In the genomic region with DNA sequence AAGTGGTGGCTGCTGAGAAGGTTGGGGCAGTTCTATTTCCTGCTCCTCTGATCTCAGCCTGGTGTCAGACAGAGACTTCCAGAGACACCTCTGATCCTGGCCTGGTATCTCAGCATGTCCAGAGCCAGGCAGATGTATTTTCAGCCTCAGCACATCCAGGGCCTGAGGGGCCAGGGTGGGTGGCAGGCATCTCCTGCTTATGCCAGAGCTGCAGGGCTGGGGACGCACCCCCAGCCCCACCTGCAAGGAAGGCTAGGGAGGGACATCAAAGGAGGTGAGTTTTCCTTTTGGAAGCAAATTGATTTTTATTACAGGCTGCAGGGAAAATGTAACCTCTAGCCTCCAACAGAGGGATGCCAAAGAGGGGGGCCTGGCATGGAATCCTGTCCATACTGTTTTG, we compare ENCODE assay signal across 20 cellular contexts. TPM values are rescaled to one million over a fixed set of nuclear protein-coding genes. Genes with fewer than 3 reads are reported as not detected.
DNase-seq lines count a peak whose midpoint lies in the region; ATAC-seq and TF ChIP-seq lines count a peak whose summit lies in the region.
"Had no signal": no experiment of that assay in that cellular context is flagged by ENCODE, and none has a peak within 500 bp of the region (broad histone marks: within the 10 kb centered on the region; RNA-seq: fewer than 3 reads in every experiment).

No MANE protein-coding gene starts in this region.

- H4K8ac ChIP-seq in mesenchymal stem cell (ENCODE audit: low read length): no peak overlapping the region

- H3K4me2 ChIP-seq in mesenchymal stem cell (ENCODE audit: low read length, poor library complexity, severe bottlenecking): no peak overlapping the region

- 94% methylated on average over 1 of the region's 1 CpG for WGBS in mesenchymal stem cell

- no peak overlapping the region for H2BK120ac ChIP-seq in mesenchymal stem cell (ENCODE audit: low read depth, low read length)

- H3K4me3 ChIP-seq in RWPE2 (ENCODE audit: severe bottlenecking) (no peak overlapping the region), mesenchymal stem cell (ENCODE audit: insufficient read depth in 1 of 2, low read depth in 1 of 2, low read length in 2 of 2) (no peak overlapping the region), upper lobe of right lung (no peak overlapping the region)
- H3K4me3 ChIP-seq: BLaER1 treated with 17β-estradiol and CSF1 and Interleukin-3, amounts not matched to agents 10 nM and 100 nM; GM12878; GM23248; HAP-1 had no signal

- DNase-seq in Right ventricle myocardium superior (peak; percentile 8), Right ventricle myocardium inferior (ENCODE audit: missing footprints) (no peak), RWPE2 (ENCODE audit: low spot score) (peak; percentile 27), mesenchymal stem cell (no peak), upper lobe of right lung (peak; percentile 25), mucosa of gallbladder (ENCODE audit: low spot score) (no peak), inferior parietal cortex (ENCODE audit: extremely low spot score) (no peak)
- DNase-seq: CD4-positive, CD25-positive, alpha-beta regulatory T cell; COR-L47; DMS 273 treated with DMSO at 0.1 percent for 48 hours; DMS53; DND-41; EL; GM23248 had no signal

- H4K91ac ChIP-seq in mesenchymal stem cell (ENCODE audit: low read length): peak overlapping the region; percentile 12

- H3K27ac ChIP-seq in RWPE2 (ENCODE audit: poor library complexity, severe bottlenecking): no peak overlapping the region
- no peak overlapping the region for H3K27ac ChIP-seq in mesenchymal stem cell (ENCODE audit: low read length, poor library complexity, severe bottlenecking)
- H3K27ac ChIP-seq in upper lobe of right lung: no peak overlapping the region
- H3K27ac ChIP-seq: BLaER1 treated with 17β-estradiol and CSF1 and Interleukin-3, amounts not matched to agents 10 nM and 100 nM; GM23248 had no signal

- H3K18ac ChIP-seq in mesenchymal stem cell (ENCODE audit: low read depth in 1 of 2, low read length in 2 of 2): no peak overlapping the region

- TF ChIP-seq CTCF in RWPE2 (IDR thresholded peaks at IDR 0.05; ENCODE audit: poor library complexity, severe bottlenecking) (no peak), upper lobe of right lung (IDR thresholded peaks at IDR 0.05) (no peak)

- no peaks in the 10 kb centered on the region for H3K9me3 ChIP-seq in RWPE2 (ENCODE audit: severe bottlenecking)
- peaks cover 12% of the 10 kb centered on the region for H3K9me3 ChIP-seq in mesenchymal stem cell (ENCODE audit: control insufficient read depth, low read length)
- no peaks in the 10 kb centered on the region for H3K9me3 ChIP-seq in upper lobe of right lung
- H3K9me3 ChIP-seq: HAP-1 had no signal

- H3K36me3 ChIP-seq in RWPE2 (ENCODE audit: low read depth) (no peaks in the 10 kb centered on the region), mesenchymal stem cell (ENCODE audit: control insufficient read depth in 1 of 2, insufficient read depth in 2 of 2, low read depth in 1 of 2, low read length in 2 of 2) (no peaks in the 10 kb centered on the region), upper lobe of right lung (no peaks in the 10 kb centered on the region)
- H3K36me3 ChIP-seq: BLaER1 treated with 17β-estradiol and CSF1 and Interleukin-3, amounts not matched to agents 10 nM and 100 nM; HAP-1 had no signal

- H3K27me3 ChIP-seq in RWPE2 (ENCODE audit: insufficient read depth, poor library complexity, severe bottlenecking) (no peaks in the 10 kb centered on the region), mesenchymal stem cell (ENCODE audit: control insufficient read depth in 1 of 2, insufficient read depth in 1 of 2, low read length in 2 of 2) (peaks cover 9 to 11% of the 10 kb centered on the region in 2 experiments), upper lobe of right lung (no peaks in the 10 kb centered on the region)

- no peak overlapping the region for H3K23ac ChIP-seq in mesenchymal stem cell (ENCODE audit: low read length in 2 of 2)

- no peak overlapping the region for H2BK12ac ChIP-seq in mesenchymal stem cell (ENCODE audit: low read length in 2 of 2)

- no peak overlapping the region for H2AK5ac ChIP-seq in mesenchymal stem cell (ENCODE audit: low read length, severe bottlenecking)

- intact Hi-C loops in Right ventricle myocardium superior (cut with DNase I): no loop called here
- intact Hi-C loops in Right ventricle myocardium inferior (cut with DNase I): loop anchor here (10.0 kb wide), 1 partner anchor 219 kb away; no protein-coding TSS in a partner anchor
- intact Hi-C loops in upper lobe of right lung (cut with DNase I): no loop called here

- H3K9ac ChIP-seq in mesenchymal stem cell (ENCODE audit: low read length): no peak overlapping the region
- H3K9ac ChIP-seq: BLaER1 treated with 17β-estradiol and CSF1 and Interleukin-3, amounts not matched to agents 10 nM and 100 nM; GM23248 had no signal

- H3K14ac ChIP-seq in mesenchymal stem cell (ENCODE audit: low read length in 2 of 2): no peak overlapping the region

- H3K4me1 ChIP-seq in RWPE2 (ENCODE audit: insufficient read depth, poor library complexity, severe bottlenecking) (no peaks in the 10 kb centered on the region), mesenchymal stem cell (ENCODE audit: control insufficient read depth, insufficient read depth, low read depth, low read length) (peaks cover 5% of the 10 kb centered on the region), upper lobe of right lung (no peaks in the 10 kb centered on the region)
- H3K4me1 ChIP-seq: HAP-1 had no signal

- H3K79me1 ChIP-seq in mesenchymal stem cell (replicated peaks; ENCODE audit: low read length, poor library complexity, severe bottlenecking): no peaks in the 10 kb centered on the region

- H2BK5ac ChIP-seq in mesenchymal stem cell (ENCODE audit: low read depth, low read length, poor library complexity, severe bottlenecking): no peak overlapping the region

- no peak overlapping the region for H2BK15ac ChIP-seq in mesenchymal stem cell (ENCODE audit: low read depth, poor library complexity, severe bottlenecking)

- no peak for ATAC-seq in Right ventricle myocardium superior (ENCODE audit: poor library complexity)
- ATAC-seq in Right ventricle myocardium inferior: no peak
- ATAC-seq in RWPE2 (ENCODE audit: low read depth): no peak
- no peak for ATAC-seq in upper lobe of right lung
- ATAC-seq: GM12878 had no signal

- no peak overlapping the region for H3K4ac ChIP-seq in mesenchymal stem cell (ENCODE audit: low read depth in 1 of 2, low read length in 2 of 2)

- no peak overlapping the region for H2AFZ ChIP-seq in mesenchymal stem cell (ENCODE audit: low read depth, low read length)
- H2AFZ ChIP-seq: GM23248 had no signal

RNA-seq across cellular contexts. Expression of a gene that starts 36.7 kb away (rescaled TPM):
- total RNA-seq in Right ventricle myocardium superior (1.9 TPM), Right ventricle myocardium inferior (0.57 TPM), upper lobe of right lung (0.52 TPM), mucosa of gallbladder (1.0 TPM)
- polyA plus RNA-seq in mesenchymal stem cell (2013, experiment 1 of 2): 1.2 TPM
- 1.6 TPM for polyA plus RNA-seq in mesenchymal stem cell (2013, experiment 2 of 2)
- total RNA-seq: B cell; CD4-positive, CD25-positive, alpha-beta regulatory T cell; GM12878; HT-29 had no signal
- polyA plus RNA-seq: CD4-positive, CD25-positive, alpha-beta regulatory T cell; CD8-positive, alpha-beta memory T cell had no signal

Comparison
In these comparisons a context has a peak if more than half of its experiments do, and no peak if none do; other contexts are left out.
1. DNase-seq: peak in Right ventricle myocardium superior (single experiment), RWPE2 (single experiment) and upper lobe of right lung (single experiment); none in Right ventricle myocardium inferior (single experiment), mesenchymal stem cell (single experiment), mucosa of gallbladder (single experiment) and inferior parietal cortex (single experiment).